ENCODE assay signal across 18 cellular contexts in the genomic region with DNA sequence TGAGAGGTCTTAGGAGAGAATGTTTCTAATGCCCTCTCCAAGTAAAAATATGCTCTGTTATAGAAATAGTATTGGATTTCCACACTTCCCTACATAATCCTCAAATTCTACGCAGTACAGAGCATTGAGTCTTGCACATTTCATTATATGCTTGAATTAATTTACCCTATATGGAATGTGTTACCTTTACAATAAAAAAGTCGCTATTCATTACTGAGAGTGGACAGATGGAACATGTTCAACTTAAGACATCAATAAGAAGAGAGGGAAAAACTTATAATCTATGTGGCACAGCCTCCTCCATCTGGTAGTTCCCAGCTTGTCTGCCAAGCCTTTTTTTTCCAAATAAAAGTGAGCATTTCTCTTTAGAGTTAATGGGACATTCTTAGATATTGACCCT.
A peak's percentile ranks its signal among the peaks of the same experiment; 100 is the strongest.
DNase-seq lines count a peak whose midpoint lies in the region; ATAC-seq and TF ChIP-seq lines count a peak whose summit lies in the region.
"Had no signal": no experiment of that assay in that cellular context is flagged by ENCODE, and none has a peak within 500 bp of the region (broad histone marks: within the 10 kb centered on the region; RNA-seq: fewer than 3 reads in every experiment).

No MANE protein-coding gene starts in this region.

- no peak overlapping the region for H3K27ac ChIP-seq in endodermal cell (ENCODE audit: low read depth, low read length)
- H3K27ac ChIP-seq: KMS-11 had no signal

- H3K4me1 ChIP-seq in endodermal cell (ENCODE audit: control insufficient read depth, insufficient read depth, low read length) = peaks cover 15% of the 10 kb centered on the region

- peaks cover 5% of the 10 kb centered on the region for H3K27me3 Mint-ChIP-seq in endodermal cell (ENCODE audit: insufficient read depth)
- H3K27me3 Mint-ChIP-seq: CD8-positive, alpha-beta memory T cell had no signal

- no peak overlapping the region for H3K4me3 Mint-ChIP-seq in endodermal cell
- H3K4me3 Mint-ChIP-seq: CD4-positive, CD25-positive, alpha-beta regulatory T cell; CD8-positive, alpha-beta memory T cell; IgD-negative memory B cell had no signal

- TF ChIP-seq EP300 in Ishikawa (IDR thresholded peaks at IDR 0.05; ENCODE audit: borderline replicate concordance) = peak; percentile 75

- no peak overlapping the region for H3K9ac ChIP-seq in endodermal cell (ENCODE audit: extremely low read depth, low read length, poor library complexity, severe bottlenecking)
- H3K9ac ChIP-seq: KMS-11 had no signal

- DNase-seq in NCI-H82 (lab: John Stamatoyannopoulos, UW) = peak; percentile 69
- no peak for DNase-seq in endodermal cell
- DNase-seq in activated CD4-positive, alpha-beta T cell treated with anti-CD3 and anti-CD28 coated beads for 1 hour = no peak
- DNase-seq in KG1 (lab: John Stamatoyannopoulos, UW) = no peak
- DNase-seq: ACHN; BE2C; C1 segment of cervical spinal cord; CD4-positive, CD25-positive, alpha-beta regulatory T cell; CD8-positive, alpha-beta memory T cell; COR-L47; DMS153; DMS79; GDM1 had no signal

- H3K4me3 ChIP-seq in endodermal cell (ENCODE audit: low read length) = peak overlapping the region; percentile 10
- H3K4me3 ChIP-seq: HAP-1 had no signal

- H3K27ac Mint-ChIP-seq in endodermal cell = no peak overlapping the region
- H3K27ac Mint-ChIP-seq: CD4-positive, CD25-positive, alpha-beta regulatory T cell; CD8-positive, alpha-beta memory T cell; IgD-negative memory B cell had no signal

- 100% methylated on average over 1 of the region's 2 CpGs; no CpG with 5 or more reads in 1 of the 2 experiments for WGBS in endodermal cell (ENCODE audit: insufficient coverage in 1 of 2, insufficient read length in 1 of 2), 2 experiments

- TF ChIP-seq CTCF in endodermal cell (conservative IDR thresholded peaks at IDR 0.05) = no peak

- peaks cover 35% of the 10 kb centered on the region for H3K4me1 Mint-ChIP-seq in endodermal cell

- no peaks in the 10 kb centered on the region for H3K9me3 ChIP-seq in endodermal cell (ENCODE audit: control insufficient read depth, low read length)
- H3K9me3 ChIP-seq: BE2C, HAP-1 had no signal

- H3K36me3 ChIP-seq in endodermal cell (ENCODE audit: control insufficient read depth, insufficient read depth, low read length) = no peaks in the 10 kb centered on the region
- H3K36me3 ChIP-seq: BE2C, HAP-1 had no signal

- H3K27me3 ChIP-seq in endodermal cell (ENCODE audit: control insufficient read depth, insufficient read depth, low read length, poor library complexity, severe bottlenecking) = no peaks in the 10 kb centered on the region
- H3K27me3 ChIP-seq: BE2C had no signal

- no peaks in the 10 kb centered on the region for H3K9me3 Mint-ChIP-seq in endodermal cell

- TF ChIP-seq RAD21 in Ishikawa (IDR thresholded peaks at IDR 0.05; ENCODE audit: low read depth) = no peak

- H3K36me3 Mint-ChIP-seq in endodermal cell (ENCODE audit: low read depth) = no peaks in the 10 kb centered on the region
- H3K36me3 Mint-ChIP-seq: CD4-positive, CD25-positive, alpha-beta regulatory T cell; CD8-positive, alpha-beta memory T cell; IgD-negative memory B cell had no signal

- ATAC-seq in GM19397 (IDR thresholded peaks at IDR 0.05; ENCODE audit: unreplicated experiment) = no peak

TF ChIP-seq in Ishikawa, 13 proteins besides CTCF, POLR2A, EP300 and RAD21:
- peak; percentile 40; the same call in 1 of the 2 replicates for TF ChIP-seq NFIC (IDR thresholded peaks at IDR 0.05)
- TF ChIP-seq YY1 (IDR thresholded peaks at IDR 0.05; ENCODE audit: low read depth) = no peak
- peak; percentile 36; the same call in 1 of the 2 replicates for TF ChIP-seq TCF12 (IDR thresholded peaks at IDR 0.05; ENCODE audit: low read depth)
- TF ChIP-seq CREB1 (IDR thresholded peaks at IDR 0.05; ENCODE audit: low read depth) = no peak
- TF ChIP-seq CEBPB (IDR thresholded peaks at IDR 0.05) = no peak
- TF ChIP-seq, protein P1, sequence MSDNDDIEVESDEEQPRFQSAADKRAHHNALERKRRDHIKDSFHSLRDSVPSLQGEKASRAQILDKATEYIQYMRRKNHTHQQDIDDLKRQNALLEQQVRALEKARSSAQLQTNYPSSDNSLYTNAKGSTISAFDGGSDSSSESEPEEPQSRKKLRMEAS (IDR thresholded peaks at IDR 0.05) = no peak
- no peak for TF ChIP-seq EGR1 (IDR thresholded peaks at IDR 0.05)
- TF ChIP-seq, protein P2, sequence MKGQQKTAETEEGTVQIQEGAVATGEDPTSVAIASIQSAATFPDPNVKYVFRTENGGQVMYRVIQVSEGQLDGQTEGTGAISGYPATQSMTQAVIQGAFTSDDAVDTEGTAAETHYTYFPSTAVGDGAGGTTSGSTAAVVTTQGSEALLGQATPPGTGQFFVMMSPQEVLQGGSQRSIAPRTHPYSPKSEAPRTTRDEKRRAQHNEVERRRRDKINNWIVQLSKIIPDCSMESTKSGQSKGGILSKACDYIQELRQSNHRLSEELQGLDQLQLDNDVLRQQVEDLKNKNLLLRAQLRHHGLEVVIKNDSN (IDR thresholded peaks at IDR 0.05) = no peak
- TF ChIP-seq FOXM1 (IDR thresholded peaks at IDR 0.05; ENCODE audit: borderline replicate concordance, low read depth) = peak; percentile 70; the same call in 1 of the 2 replicates
- TF ChIP-seq, protein P3, sequence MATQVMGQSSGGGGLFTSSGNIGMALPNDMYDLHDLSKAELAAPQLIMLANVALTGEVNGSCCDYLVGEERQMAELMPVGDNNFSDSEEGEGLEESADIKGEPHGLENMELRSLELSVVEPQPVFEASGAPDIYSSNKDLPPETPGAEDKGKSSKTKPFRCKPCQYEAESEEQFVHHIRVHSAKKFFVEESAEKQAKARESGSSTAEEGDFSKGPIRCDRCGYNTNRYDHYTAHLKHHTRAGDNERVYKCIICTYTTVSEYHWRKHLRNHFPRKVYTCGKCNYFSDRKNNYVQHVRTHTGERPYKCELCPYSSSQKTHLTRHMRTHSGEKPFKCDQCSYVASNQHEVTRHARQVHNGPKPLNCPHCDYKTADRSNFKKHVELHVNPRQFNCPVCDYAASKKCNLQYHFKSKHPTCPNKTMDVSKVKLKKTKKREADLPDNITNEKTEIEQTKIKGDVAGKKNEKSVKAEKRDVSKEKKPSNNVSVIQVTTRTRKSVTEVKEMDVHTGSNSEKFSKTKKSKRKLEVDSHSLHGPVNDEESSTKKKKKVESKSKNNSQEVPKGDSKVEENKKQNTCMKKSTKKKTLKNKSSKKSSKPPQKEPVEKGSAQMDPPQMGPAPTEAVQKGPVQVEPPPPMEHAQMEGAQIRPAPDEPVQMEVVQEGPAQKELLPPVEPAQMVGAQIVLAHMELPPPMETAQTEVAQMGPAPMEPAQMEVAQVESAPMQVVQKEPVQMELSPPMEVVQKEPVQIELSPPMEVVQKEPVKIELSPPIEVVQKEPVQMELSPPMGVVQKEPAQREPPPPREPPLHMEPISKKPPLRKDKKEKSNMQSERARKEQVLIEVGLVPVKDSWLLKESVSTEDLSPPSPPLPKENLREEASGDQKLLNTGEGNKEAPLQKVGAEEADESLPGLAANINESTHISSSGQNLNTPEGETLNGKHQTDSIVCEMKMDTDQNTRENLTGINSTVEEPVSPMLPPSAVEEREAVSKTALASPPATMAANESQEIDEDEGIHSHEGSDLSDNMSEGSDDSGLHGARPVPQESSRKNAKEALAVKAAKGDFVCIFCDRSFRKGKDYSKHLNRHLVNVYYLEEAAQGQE (IDR thresholded peaks at IDR 0.05; ENCODE audit: low read depth) = no peak
- peak; percentile 57 for TF ChIP-seq TEAD4 (IDR thresholded peaks at IDR 0.05)
- TF ChIP-seq ZBTB7A (IDR thresholded peaks at IDR 0.05; ENCODE audit: low read depth) = no peak
- no peak for TF ChIP-seq TAF1 (IDR thresholded peaks at IDR 0.05; ENCODE audit: low read depth)
